Comparison of ENCODE assay signal across 20 cellular contexts in the genomic region with DNA sequence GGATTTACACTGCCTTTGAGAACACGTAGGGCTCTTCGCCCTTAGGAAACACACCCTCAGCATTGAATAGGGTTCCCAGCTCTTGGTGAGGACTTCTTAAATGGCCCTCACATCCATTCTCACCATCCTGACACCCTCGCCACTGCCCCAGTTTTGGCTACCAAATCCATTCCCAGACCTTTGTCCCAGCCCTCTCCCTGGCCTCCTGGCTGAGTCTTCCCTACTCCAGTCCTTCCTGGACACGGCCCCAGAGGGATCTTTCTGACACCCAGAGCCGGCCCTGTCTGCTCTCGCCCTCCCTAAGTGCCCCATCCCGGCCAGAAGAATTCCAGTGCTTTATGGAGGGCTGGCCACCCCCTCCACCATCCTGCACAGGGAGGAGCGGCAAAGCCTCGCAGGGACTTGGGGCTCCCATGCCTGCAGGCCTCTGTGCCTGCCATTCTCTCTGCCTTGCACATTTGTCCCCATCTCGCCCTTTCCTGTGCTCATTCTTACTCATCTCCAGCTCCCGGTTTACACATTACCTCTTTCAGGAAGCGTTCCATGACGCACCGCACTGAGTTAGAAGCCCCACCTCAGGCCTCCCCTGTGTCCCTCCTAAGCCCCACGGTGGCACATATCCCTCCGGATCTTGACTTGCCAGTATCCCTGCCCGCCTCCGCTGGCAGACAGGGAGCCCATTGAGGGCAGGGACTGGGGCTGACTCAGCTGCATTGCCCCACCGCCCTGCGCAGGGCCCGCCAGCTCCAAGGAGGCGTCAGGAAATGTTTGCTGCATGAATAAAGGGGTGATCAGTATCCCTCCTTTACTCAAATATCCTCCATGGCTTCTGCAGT. TPM values are rescaled to one million over a fixed set of nuclear protein-coding genes. Genes with fewer than 3 reads are reported as not detected.
DNase-seq lines count a peak whose midpoint lies in the region; ATAC-seq and TF ChIP-seq lines count a peak whose summit lies in the region.
"Had no signal": no experiment of that assay in that cellular context is flagged by ENCODE, and none has a peak within 500 bp of the region (broad histone marks: within the 10 kb centered on the region; RNA-seq: fewer than 3 reads in every experiment).

No MANE protein-coding gene starts in this region.

- H3K27me3 Mint-ChIP-seq in IgD-negative memory B cell, result no peaks in the 10 kb centered on the region
- H3K27me3 Mint-ChIP-seq in naive thymus-derived CD4-positive, alpha-beta T cell, result no peaks in the 10 kb centered on the region
- H3K27me3 Mint-ChIP-seq: activated T-cell treated with anti-CD3 and anti-CD28 coated beads, Interleukin-2, amount 50 U/mL, for 24 hours; CD4-positive, CD25-positive, alpha-beta regulatory T cell; memory B cell had no signal

- no peak for TF ChIP-seq CTCF in C4-2B (conservative IDR thresholded peaks at IDR 0.05)
- no peak for TF ChIP-seq CTCF in epithelial cell of esophagus (IDR thresholded peaks at IDR 0.05; ENCODE audit: insufficient read depth, low read depth, low read length, missing control alignments)
- no peak for TF ChIP-seq CTCF in osteoblast (IDR thresholded peaks at IDR 0.05; ENCODE audit: extremely low read depth, low read depth, low read length)

- DNase-seq in epithelial cell of esophagus (ENCODE audit: low read depth) (peak; percentile 36), osteoblast (ENCODE audit: insufficient read length, low spot score, missing footprints) (peak; percentile 75), foreskin melanocyte (no peak), 8988T (no peak)
- no peak for DNase-seq in naive thymus-derived CD4-positive, alpha-beta T cell
- DNase-seq: central memory CD4-positive, alpha-beta T cell; DMS 273 treated with DMSO at 0.1 percent for 48 hours; NCI-H1092; NCI-H187 treated with DMSO at 0.1 percent for 48 hours; SHP77 treated with DMSO at 0.1 percent for 48 hours; upper lobe of right lung had no signal

- H3K4me3 ChIP-seq in epithelial cell of esophagus (ENCODE audit: low read length), result no peak overlapping the region
- H3K4me3 ChIP-seq in osteoblast (ENCODE audit: insufficient read depth, low read length), result no peak overlapping the region
- H3K4me3 ChIP-seq in naive thymus-derived CD4-positive, alpha-beta T cell (ENCODE audit: low read length), result no peak overlapping the region
- H3K4me3 ChIP-seq: right lobe of liver, upper lobe of right lung had no signal

- H4K20me1 ChIP-seq in osteoblast (ENCODE audit: insufficient read depth, low read length), result peaks cover 29% of the 10 kb centered on the region

- H3K27ac Mint-ChIP-seq in IgD-negative memory B cell, result peak overlapping the region in 2 of 3 donors; percentile 65 to 77
- H3K27ac Mint-ChIP-seq in naive thymus-derived CD4-positive, alpha-beta T cell, result peak overlapping the region in 3 of 9 donors; percentile 3 to 81 (median 49)
- H3K27ac Mint-ChIP-seq: activated T-cell treated with anti-CD3 and anti-CD28 coated beads, Interleukin-2, amount 50 U/mL, for 24 hours; memory B cell had no signal

- H3K27me3 ChIP-seq in osteoblast (ENCODE audit: insufficient read depth, low read length), result no peaks in the 10 kb centered on the region
- no peaks in the 10 kb centered on the region for H3K27me3 ChIP-seq in naive thymus-derived CD4-positive, alpha-beta T cell (ENCODE audit: control insufficient read depth in 2 of 2, insufficient read depth in 2 of 2, low read length in 2 of 2)
- H3K27me3 ChIP-seq: right lobe of liver, upper lobe of right lung had no signal

- H3K36me3 ChIP-seq in osteoblast (ENCODE audit: insufficient read depth, low read length), result peaks cover 4% of the 10 kb centered on the region
- H3K36me3 ChIP-seq in naive thymus-derived CD4-positive, alpha-beta T cell (ENCODE audit: control insufficient read depth in 2 of 3, insufficient read depth in 3 of 3, low read length in 3 of 3), result peaks cover 0 to 7% (median 0%) of the 10 kb centered on the region in 3 experiments
- H3K36me3 ChIP-seq: right lobe of liver, upper lobe of right lung had no signal

- H3K79me2 ChIP-seq in osteoblast (ENCODE audit: insufficient read depth, low read length), result no peaks in the 10 kb centered on the region

- ATAC-seq in naive thymus-derived CD4-positive, alpha-beta T cell, result no peak
- ATAC-seq: right lobe of liver had no signal

- H2AFZ ChIP-seq in osteoblast (ENCODE audit: low read length), result no peak overlapping the region

- CTCF ChIA-PET in naive thymus-derived CD4-positive, alpha-beta T cell (lab: Charles Lee), result interaction anchor here (0.6 to 1.3 kb wide), 2 partner anchors 76 to 77 kb away, joined by 3 to 6 read pairs; no protein-coding TSS in a partner anchor

- no peaks in the 10 kb centered on the region for H3K4me1 ChIP-seq in osteoblast (ENCODE audit: insufficient read depth, low read length)
- peaks cover 5 to 17% of the 10 kb centered on the region in 2 donors for H3K4me1 ChIP-seq in naive thymus-derived CD4-positive, alpha-beta T cell (ENCODE audit: control insufficient read depth in 2 of 2, insufficient read depth in 2 of 2, low read length in 2 of 2)
- H3K4me1 ChIP-seq: right lobe of liver, upper lobe of right lung had no signal

- H3K36me3 Mint-ChIP-seq in IgD-negative memory B cell, result peaks cover 2% of the 10 kb centered on the region
- peaks cover 0 to 14% (median 7%) of the 10 kb centered on the region in 5 donors for H3K36me3 Mint-ChIP-seq in naive thymus-derived CD4-positive, alpha-beta T cell

- H3K9me3 Mint-ChIP-seq in IgD-negative memory B cell, result no peaks in the 10 kb centered on the region
- no peaks in the 10 kb centered on the region for H3K9me3 Mint-ChIP-seq in naive thymus-derived CD4-positive, alpha-beta T cell
- H3K9me3 Mint-ChIP-seq: activated T-cell treated with anti-CD3 and anti-CD28 coated beads, Interleukin-2, amount 50 U/mL, for 24 hours; CD4-positive, CD25-positive, alpha-beta regulatory T cell; memory B cell had no signal

- peak overlapping the region; percentile 42 for H3K27ac ChIP-seq in C4-2B
- H3K27ac ChIP-seq in osteoblast (ENCODE audit: low read depth, low read length), result no peak overlapping the region
- no peak overlapping the region for H3K27ac ChIP-seq in naive thymus-derived CD4-positive, alpha-beta T cell (ENCODE audit: low read depth, low read length)
- H3K27ac ChIP-seq: right lobe of liver, upper lobe of right lung had no signal

- POLR2A ChIA-PET in naive thymus-derived CD4-positive, alpha-beta T cell (lab: Charles Lee), result no interaction called here

- peaks cover 3 to 11% (median 3%) of the 10 kb centered on the region in 3 donors for H3K4me1 Mint-ChIP-seq in IgD-negative memory B cell
- peaks cover 8 to 25% (median 13%) of the 10 kb centered on the region in 7 donors for H3K4me1 Mint-ChIP-seq in naive thymus-derived CD4-positive, alpha-beta T cell

- H3K9me3 ChIP-seq in osteoblast (ENCODE audit: low read depth, low read length), result no peaks in the 10 kb centered on the region
- no peaks in the 10 kb centered on the region for H3K9me3 ChIP-seq in naive thymus-derived CD4-positive, alpha-beta T cell (ENCODE audit: control insufficient read depth in 2 of 3, low read length in 3 of 3)
- H3K9me3 ChIP-seq: right lobe of liver, upper lobe of right lung had no signal

- peak overlapping the region in 1 of 4 donors; percentile 21 for H3K4me3 Mint-ChIP-seq in IgD-negative memory B cell
- H3K4me3 Mint-ChIP-seq in naive thymus-derived CD4-positive, alpha-beta T cell, result no peak overlapping the region
- H3K4me3 Mint-ChIP-seq: activated T-cell treated with anti-CD3 and anti-CD28 coated beads, Interleukin-2, amount 50 U/mL, for 24 hours; CD4-positive, CD25-positive, alpha-beta regulatory T cell; memory B cell had no signal

- intact Hi-C loops in naive thymus-derived CD4-positive, alpha-beta T cell (cut with micrococcal nuclease), result no loop called here

- H3K4me2 ChIP-seq in osteoblast (ENCODE audit: insufficient read depth, low read length), result no peak overlapping the region

RNA-seq across cellular contexts. Expression of a gene that starts 11.0 kb away (rescaled TPM):
- polyA plus RNA-seq in IgD-negative memory B cell, result not detected
- not detected in 2 replicates for total RNA-seq in osteoblast
- total RNA-seq in naive thymus-derived CD4-positive, alpha-beta T cell, result under 1 TPM; 0.34 to 0.92 (median 0.66) TPM
- polyA plus RNA-seq in naive thymus-derived CD4-positive, alpha-beta T cell, result not detected
- total RNA-seq: glomerular endothelial cell, osteocyte, upper lobe of right lung had no signal
- polyA plus RNA-seq: CD4-positive, CD25-positive, alpha-beta regulatory T cell had no signal

RNA-seq across cellular contexts. Expression of a gene that starts 14.5 kb away (rescaled TPM):
- polyA plus RNA-seq in IgD-negative memory B cell, result 2.8 TPM
- 4.1 and 4.3 TPM in 2 replicates for total RNA-seq in osteoblast
- total RNA-seq in naive thymus-derived CD4-positive, alpha-beta T cell, result 10 to 100 TPM in 3 of 5 experiments, 1 to 10 TPM in 2; 3.3 to 11.8 (median 10.5) TPM
- polyA plus RNA-seq in naive thymus-derived CD4-positive, alpha-beta T cell, result 1 to 10 TPM; 3.0 to 6.3 TPM

RNA-seq across cellular contexts. Expression of a gene that starts 28.8 kb away (rescaled TPM):
- not detected for polyA plus RNA-seq in IgD-negative memory B cell
- not detected in 2 replicates for total RNA-seq in osteoblast
- not detected for total RNA-seq in naive thymus-derived CD4-positive, alpha-beta T cell
- polyA plus RNA-seq in naive thymus-derived CD4-positive, alpha-beta T cell, result not detected
- total RNA-seq: CD4-positive, CD25-positive, alpha-beta regulatory T cell; glomerular endothelial cell; OCI-LY7; osteocyte; right lobe of liver; upper lobe of right lung had no signal
- polyA plus RNA-seq: CD4-positive, CD25-positive, alpha-beta regulatory T cell had no signal

RNA-seq across cellular contexts. Expression of a gene that starts 31.0 kb away (rescaled TPM):
- polyA plus RNA-seq in IgD-negative memory B cell, result 0.21 TPM
- under 0.01 TPM in 1 of 2 replicates, not detected in the other for total RNA-seq in osteoblast
- 10 to 100 TPM in 1 of 5 experiments, 1 to 10 TPM in 3, under 1 TPM in 1; 0.34 to 26.8 (median 2.2) TPM for total RNA-seq in naive thymus-derived CD4-positive, alpha-beta T cell
- under 1 TPM; 0.46 to 0.69 TPM for polyA plus RNA-seq in naive thymus-derived CD4-positive, alpha-beta T cell
- total RNA-seq: glomerular endothelial cell, OCI-LY7, osteocyte had no signal

RNA-seq across cellular contexts. Expression of a gene that starts 48.4 kb away (rescaled TPM):
- not detected for polyA plus RNA-seq in IgD-negative memory B cell
- total RNA-seq in osteoblast, result not detected in 2 replicates
- total RNA-seq in naive thymus-derived CD4-positive, alpha-beta T cell, result 10 to 100 TPM in 1 of 5 experiments, under 1 TPM in 3, not detected in 1; 0.67 to 10.3 (median 0.83) TPM
- polyA plus RNA-seq in naive thymus-derived CD4-positive, alpha-beta T cell, result under 1 TPM in 1 of 2 donors, not detected in 1; 0.25 TPM
- total RNA-seq: CD4-positive, CD25-positive, alpha-beta regulatory T cell; glomerular endothelial cell; OCI-LY7; osteocyte had no signal
- polyA plus RNA-seq: CD4-positive, CD25-positive, alpha-beta regulatory T cell had no signal

Comparison
In these comparisons a context has a peak if more than half of its experiments do, and no peak if none do; other contexts are left out.
1. DNase-seq: peak in epithelial cell of esophagus (single experiment) and osteoblast (single experiment); none in naive thymus-derived CD4-positive, alpha-beta T cell (0 of 9), foreskin melanocyte (single experiment) and 8988T (single experiment).